8 cellular contexts compared by ENCODE assay signal in genomic region chr9:128420060-128420650, GRCh38. TPM values are rescaled to one million over a fixed set of nuclear protein-coding genes. Genes with fewer than 3 reads are reported as not detected.
A peak's percentile ranks its signal among the peaks of the same experiment; 100 is the strongest.
DNase-seq lines count a peak whose midpoint lies in the region; ATAC-seq and TF ChIP-seq lines count a peak whose summit lies in the region.

No MANE protein-coding gene starts in this region.

- H3K27me3 Mint-ChIP-seq in neural progenitor cell (ENCODE audit: insufficient read depth, low read depth): peaks cover 25% of the 10 kb centered on the region

- H3K4me3 ChIP-seq in foreskin fibroblast (ENCODE audit: low read depth in 1 of 2, low read length in 2 of 2): peak overlapping the region; percentile 76 to 84
- peak overlapping the region; percentile 93 for H3K4me3 ChIP-seq in neural progenitor cell

- TF ChIP-seq CTCF in C4-2B (conservative IDR thresholded peaks at IDR 0.05) (peak; percentile 97), foreskin fibroblast (IDR thresholded peaks at IDR 0.05; ENCODE audit: low read depth, low read length) (peak; percentile 87), neural progenitor cell (IDR thresholded peaks at IDR 0.05) (peak; percentile 83)

- H3K9me3 ChIP-seq in neural progenitor cell (ENCODE audit: low read depth): no peaks in the 10 kb centered on the region

- peak; percentile 61 for ATAC-seq in GM19351 (IDR thresholded peaks at IDR 0.05; ENCODE audit: unreplicated experiment)
- peak; percentile 78 for ATAC-seq in HG03521 (IDR thresholded peaks at IDR 0.05; ENCODE audit: unreplicated experiment)

- no peak overlapping the region for H3K27ac Mint-ChIP-seq in neural progenitor cell

- no peaks in the 10 kb centered on the region for H3K9me3 Mint-ChIP-seq in neural progenitor cell

- no peaks in the 10 kb centered on the region for H3K4me1 ChIP-seq in neural progenitor cell

- no peaks in the 10 kb centered on the region for H3K36me3 ChIP-seq in neural progenitor cell

- DNase-seq in RPMI7951 (ENCODE audit: low read depth): peak; percentile 69
- DNase-seq in activated effector memory CD4-positive, alpha-beta T cell treated with Interleukin-2 at 50 U/mL for 16 hours: peak; percentile 54
- DNase-seq in foreskin fibroblast: peak; percentile 66 to 90
- peak; percentile 80 for DNase-seq in neural progenitor cell (ENCODE audit: low spot score)
- DNase-seq in substantia nigra (lab: John Stamatoyannopoulos, UW): peak in 41 of 49 donors; percentile 28 to 88 (median 55)

- H3K27me3 ChIP-seq in neural progenitor cell: peaks cover 95% of the 10 kb centered on the region

- no peaks in the 10 kb centered on the region for H3K36me3 Mint-ChIP-seq in neural progenitor cell

- H2AFZ ChIP-seq in neural progenitor cell (replicated peaks): peak overlapping the region; percentile 100

- peak overlapping the region; percentile 87 for H3K4me3 Mint-ChIP-seq in neural progenitor cell

- H3K27ac ChIP-seq in C4-2B: peak overlapping the region; percentile 2; the same call in 1 of the 2 replicates
- H3K27ac ChIP-seq in neural progenitor cell: no peak overlapping the region
- peak overlapping the region; percentile 83 for H3K27ac ChIP-seq in substantia nigra (ENCODE audit: low read depth, low read length, poor library complexity, severe bottlenecking)

- peaks cover 6% of the 10 kb centered on the region for H3F3A ChIP-seq in neural progenitor cell (ENCODE audit: low read depth)

- peaks cover 15% of the 10 kb centered on the region for H4K20me1 ChIP-seq in neural progenitor cell (ENCODE audit: low read depth)

- peaks cover 27% of the 10 kb centered on the region for H3K4me1 Mint-ChIP-seq in neural progenitor cell

- H3K4me2 ChIP-seq in neural progenitor cell: peak overlapping the region; percentile 97

- no peak overlapping the region for H3K9ac ChIP-seq in neural progenitor cell

- H3K79me2 ChIP-seq in neural progenitor cell (ENCODE audit: low read depth): no peaks in the 10 kb centered on the region

RNA-seq across cellular contexts. Expression of gene CERCAM, which starts 0.5 kb away (rescaled TPM):
- total RNA-seq in RPMI7951 (2014; rRNA removed; shearing (Covaris generic)): 70.6 and 72.0 TPM in 2 replicates
- total RNA-seq in neural progenitor cell (ENCODE audit: low replicate concordance): 2.0 TPM in 1 of 2 replicates, not detected in the other

RNA-seq across cellular contexts. Expression of gene ODF2, which starts 35.7 kb away (rescaled TPM):
- total RNA-seq in RPMI7951 (2014; rRNA removed; shearing (Covaris generic)): 50.1 and 57.1 TPM in 2 replicates
- total RNA-seq in neural progenitor cell (ENCODE audit: low replicate concordance): 40.6 and 49.4 TPM in 2 replicates

RNA-seq across cellular contexts. Expression of gene URM1, which starts 49.0 kb away (rescaled TPM):
- 33.2 and 36.2 TPM in 2 replicates for total RNA-seq in RPMI7951 (2014; rRNA removed; shearing (Covaris generic))
- total RNA-seq in neural progenitor cell (ENCODE audit: low replicate concordance): 10.3 and 21.7 TPM in 2 replicates

Comparison
In these comparisons a context has a peak if more than half of its experiments do, and no peak if none do; other contexts are left out.
1. RNA of gene CERCAM, which starts 0.5 kb away (total RNA-seq): 70.6 to 72.0 TPM in RPMI7951; 2.0 TPM in neural progenitor cell; every median in the first group is over 10 times any median in the second.
2. Peak in every context shown above with its lines, with median percentiles within 50 percentile points of each other: CTCF ChIP-seq and DNase-seq.